Comparison of ENCODE assay signal across 9 cellular contexts in the genomic region with DNA sequence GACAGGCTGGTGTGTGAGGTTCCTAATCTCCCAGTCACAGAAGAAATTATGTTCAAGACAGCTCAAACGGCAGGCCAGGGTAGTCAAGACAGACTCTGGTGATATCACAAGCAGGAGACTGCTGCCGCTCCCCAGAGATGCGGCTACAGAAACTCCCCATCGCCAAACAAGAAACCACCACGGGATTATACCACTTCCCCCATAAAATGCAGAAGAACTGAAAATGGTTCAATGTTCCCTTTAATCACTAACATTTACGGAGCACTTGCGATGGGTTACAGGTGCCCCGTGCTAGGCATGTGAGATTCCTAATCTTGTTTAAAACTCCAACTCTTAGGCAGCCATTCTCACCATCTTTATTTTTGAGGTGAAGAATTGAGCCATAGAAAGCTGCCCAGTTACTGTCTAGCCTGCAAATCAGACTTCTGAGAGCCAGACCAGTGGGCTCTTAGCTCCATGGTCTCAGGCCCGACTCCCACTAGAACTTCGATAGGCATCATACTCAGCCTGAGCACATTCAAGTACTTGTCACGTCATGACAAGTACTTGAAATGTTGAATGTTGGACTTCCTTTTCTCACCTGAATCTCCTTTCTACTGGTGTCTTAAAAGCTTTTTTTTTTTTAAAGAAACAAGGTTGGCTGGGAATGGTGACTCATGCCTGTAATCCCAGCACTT. TPM values are rescaled to one million over a fixed set of nuclear protein-coding genes. Genes with fewer than 3 reads are reported as not detected.
A peak's percentile ranks its signal among the peaks of the same experiment; 100 is the strongest.
DNase-seq lines count a peak whose midpoint lies in the region; ATAC-seq and TF ChIP-seq lines count a peak whose summit lies in the region.
"Had no signal": no experiment of that assay in that cellular context is flagged by ENCODE, and none has a peak within 500 bp of the region (broad histone marks: within the 10 kb centered on the region; RNA-seq: fewer than 3 reads in every experiment).

No MANE protein-coding gene starts in this region.

- POLR2A ChIA-PET in SK-N-SH (lab: Yijun Ruan, JAX): no interaction called here

- peak overlapping the region; percentile 80 for H3K27ac Mint-ChIP-seq in activated naive CD4-positive, alpha-beta T cell treated with anti-CD3 and anti-CD28 coated beads, Interleukin-2, amount 50 U/mL, for 24 hours

- H3K36me3 ChIP-seq in upper lobe of left lung: peaks cover 6 to 73% (median 48%) of the 10 kb centered on the region in 4 donors
- peaks cover 12 to 41% of the 10 kb centered on the region in 2 experiments for H3K36me3 ChIP-seq in SK-N-SH (replicated peaks in 1 of 2; ENCODE audit: control insufficient read depth in 1 of 2, insufficient read depth in 2 of 2, low read length in 1 of 2)

- H3K4me1 ChIP-seq in upper lobe of left lung (peaks cover 19 to 41% (median 24%) of the 10 kb centered on the region in 4 donors), SK-N-SH (ENCODE audit: control insufficient read depth in 1 of 2, insufficient read depth in 2 of 2, low read depth in 1 of 2, low read length in 1 of 2) (peaks cover 0 to 14% of the 10 kb centered on the region in 2 experiments; a peak in 2 of 4 replicates)

- no peak overlapping the region for H3K4me2 ChIP-seq in SK-N-SH

- TF ChIP-seq POLR2A in NB4 (IDR thresholded peaks at IDR 0.05; ENCODE audit: extremely low read depth, insufficient read length) (no peak), upper lobe of left lung (IDR thresholded peaks at IDR 0.05) (peak in 1 of 4 donors; percentile 37)

- H3K9me2 ChIP-seq in SK-N-SH: no peaks in the 10 kb centered on the region

- WGBS in upper lobe of left lung, 2 donors: 50 to 67% methylated on average over 11 of the region's 11 CpGs
- 80% methylated on average over 11 of the region's 11 CpGs for WGBS in SK-N-SH (ENCODE audit: low lambda C conversion rate)

- ATAC-seq in upper lobe of left lung (ENCODE audit: low FRiP score in 2 of 2): peak; percentile 38 to 56
- no peak for ATAC-seq in Right ventricle myocardium superior (ENCODE audit: poor library complexity)

- no peak overlapping the region for H3K9ac ChIP-seq in SK-N-SH

- no peak overlapping the region for H3K4me3 ChIP-seq in NB4 (ENCODE audit: low read depth, low read length)
- H3K4me3 ChIP-seq in epithelial cell of esophagus (ENCODE audit: low read length): no peak overlapping the region
- no peak overlapping the region for H3K4me3 ChIP-seq in upper lobe of left lung
- no peak overlapping the region for H3K4me3 ChIP-seq in SK-N-SH (ENCODE audit: low read depth in 2 of 2, low read length in 1 of 2)

- H2AFZ ChIP-seq in SK-N-SH (ENCODE audit: low read depth): no peak overlapping the region

- H3K9me3 Mint-ChIP-seq in activated naive CD4-positive, alpha-beta T cell treated with anti-CD3 and anti-CD28 coated beads, Interleukin-2, amount 50 U/mL, for 24 hours: no peaks in the 10 kb centered on the region

- no peaks in the 10 kb centered on the region for H3K79me2 ChIP-seq in SK-N-SH (ENCODE audit: insufficient read depth)

- no peaks in the 10 kb centered on the region for H3K27me3 Mint-ChIP-seq in activated naive CD4-positive, alpha-beta T cell treated with anti-CD3 and anti-CD28 coated beads, Interleukin-2, amount 50 U/mL, for 24 hours

- no peak overlapping the region for H3K4me3 Mint-ChIP-seq in activated naive CD4-positive, alpha-beta T cell treated with anti-CD3 and anti-CD28 coated beads, Interleukin-2, amount 50 U/mL, for 24 hours

- peaks cover 17% of the 10 kb centered on the region for H3K4me1 Mint-ChIP-seq in activated naive CD4-positive, alpha-beta T cell treated with anti-CD3 and anti-CD28 coated beads, Interleukin-2, amount 50 U/mL, for 24 hours

- H3K27ac ChIP-seq in upper lobe of left lung (peak overlapping the region; percentile 56 to 71 (median 59)), SK-N-SH (ENCODE audit: low read depth in 2 of 2, low read length in 1 of 2) (no peak overlapping the region)

- TF ChIP-seq CTCF in NB4 (IDR thresholded peaks at IDR 0.05; ENCODE audit: low read depth, low read length) (no peak), epithelial cell of esophagus (IDR thresholded peaks at IDR 0.05; ENCODE audit: insufficient read depth, low read depth, low read length, missing control alignments) (no peak), upper lobe of left lung (IDR thresholded peaks at IDR 0.05) (no peak), SK-N-SH (IDR thresholded peaks at IDR 0.05) (no peak)

- CTCF ChIA-PET in SK-N-SH (lab: Yijun Ruan, JAX): interaction anchor here (1.0 to 2.8 kb wide), 2 partner anchors 9 to 89 kb away, joined by 3 to 12 read pairs; no protein-coding TSS in a partner anchor

- H3K36me3 Mint-ChIP-seq in activated naive CD4-positive, alpha-beta T cell treated with anti-CD3 and anti-CD28 coated beads, Interleukin-2, amount 50 U/mL, for 24 hours: peaks cover 14% of the 10 kb centered on the region

- TF ChIP-seq RAD21 in SK-N-SH (IDR thresholded peaks at IDR 0.05; ENCODE audit: low read length): no peak

- H3K27me3 ChIP-seq in upper lobe of left lung: no peaks in the 10 kb centered on the region
- H3K27me3 ChIP-seq in SK-N-SH (ENCODE audit: insufficient read depth): no peaks in the 10 kb centered on the region

- DNase-seq in activated naive CD4-positive, alpha-beta T cell (lab: John Stamatoyannopoulos, UW): no peak
- DNase-seq in NB4 (ENCODE audit: low read depth) (peak; percentile 94), epithelial cell of esophagus (ENCODE audit: low read depth) (peak; percentile 20), upper lobe of left lung (no peak), NCI-H345 treated with DMSO at 0.1 percent for 48 hours (lab: John Stamatoyannopoulos, UW; ENCODE audit: unreplicated experiment) (no peak), Right ventricle myocardium superior (no peak), SK-N-SH (no peak)
- DNase-seq: Calu3 had no signal

- no peaks in the 10 kb centered on the region for H3F3A ChIP-seq in SK-N-SH (replicated peaks; ENCODE audit: insufficient read depth)

- TF ChIP-seq EP300 in upper lobe of left lung (IDR thresholded peaks at IDR 0.05) (no peak), SK-N-SH (IDR thresholded peaks at IDR 0.05; ENCODE audit: borderline replicate concordance in 1 of 2, low read depth in 1 of 2, low read length in 1 of 2) (no peak)

- intact Hi-C loops in Right ventricle myocardium superior (cut with DNase I): no loop called here

- no peaks in the 10 kb centered on the region for H4K20me1 ChIP-seq in SK-N-SH (ENCODE audit: insufficient read depth)

- H3K9me3 ChIP-seq in upper lobe of left lung: no peaks in the 10 kb centered on the region
- H3K9me3 ChIP-seq in SK-N-SH: no peaks in the 10 kb centered on the region

TF ChIP-seq in SK-N-SH, 30 proteins besides CTCF, POLR2A, EP300 and RAD21:
- TF ChIP-seq SIN3A (IDR thresholded peaks at IDR 0.05; ENCODE audit: borderline replicate concordance, low read depth, low read length) (no peak), RCOR1 (IDR thresholded peaks at IDR 0.05; ENCODE audit: low read length) (no peak), FOXJ3 (CRISPR knock-in tag; IDR thresholded peaks at IDR 0.05) (no peak)

RNA-seq across cellular contexts. Expression of a gene that starts 58.4 kb away (rescaled TPM):
- total RNA-seq in upper lobe of left lung (100 to 1,000 TPM in 1 of 6 donors, 10 to 100 TPM in 5; 31.5 to 103 (median 64.2) TPM), Right ventricle myocardium superior (9.8 TPM)
- 19.0 and 26.8 TPM in 2 replicates for polyA plus RNA-seq in SK-N-SH (2012; rRNA removed)
- 10.8 and 15.3 TPM in 2 replicates for polyA plus RNA-seq in SK-N-SH (2012; cell fraction: cytosol; rRNA removed)
- 63.4 and 87.9 TPM in 2 replicates for polyA plus RNA-seq in SK-N-SH (2012; cell fraction: nucleus; rRNA removed)

Comparison
In these comparisons a context has a peak if more than half of its experiments do, and no peak if none do; other contexts are left out.
1. DNase-seq: peak in NB4 (single experiment) and epithelial cell of esophagus (single experiment); none in activated naive CD4-positive, alpha-beta T cell (0 of 4), upper lobe of left lung (0 of 2), NCI-H345 treated with DMSO at 0.1 percent for 48 hours (single experiment), Right ventricle myocardium superior (single experiment) and SK-N-SH (single experiment).
2. H3K27ac ChIP-seq: peak in upper lobe of left lung (4 of 4); none in SK-N-SH (0 of 2).